Comparison of ENCODE assay signal across 15 cellular contexts in the genomic region with DNA sequence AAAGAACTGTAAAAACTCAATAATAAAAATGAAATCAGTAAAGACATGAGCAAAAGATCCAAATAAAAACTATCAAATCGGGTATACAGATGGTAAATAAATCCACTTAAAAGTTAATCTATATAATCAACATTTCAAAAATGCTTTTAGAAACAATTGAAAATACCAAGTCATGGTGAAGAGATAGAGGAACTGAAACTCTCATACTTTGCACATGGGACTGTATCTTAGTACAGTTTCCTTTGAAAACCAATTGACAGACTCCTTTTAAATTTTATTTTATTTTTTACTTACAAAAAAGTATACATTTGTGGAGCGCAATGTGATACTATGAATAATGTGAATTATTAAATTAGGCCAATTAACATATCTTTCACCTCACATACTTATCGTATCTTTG.
DNase-seq lines count a peak whose midpoint lies in the region; ATAC-seq and TF ChIP-seq lines count a peak whose summit lies in the region.
"Had no signal": no experiment of that assay in that cellular context is flagged by ENCODE, and none has a peak within 500 bp of the region (broad histone marks: within the 10 kb centered on the region; RNA-seq: fewer than 3 reads in every experiment).

No MANE protein-coding gene starts in this region.

- ATAC-seq in GM18858 (IDR thresholded peaks at IDR 0.05; ENCODE audit: unreplicated experiment) (peak; percentile 75), GM21529 (IDR thresholded peaks at IDR 0.05; ENCODE audit: unreplicated experiment) (peak; percentile 79), HG03103 (IDR thresholded peaks at IDR 0.05; ENCODE audit: low read depth, unreplicated experiment) (peak; percentile 66), left cardiac atrium (no peak), body of pancreas (no peak)
- ATAC-seq: foreskin keratinocyte; mucosa of descending colon; stimulated activated naive CD8-positive, alpha-beta T cell treated with anti-CD3 and anti-CD28 coated beads, Interleukin-15, amount 100 ng/mL, for 72 hours had no signal

- no peak for TF ChIP-seq CTCF in NB4 (IDR thresholded peaks at IDR 0.05; ENCODE audit: low read depth, low read length)
- no peak for TF ChIP-seq CTCF in smooth muscle cell (IDR thresholded peaks at IDR 0.05; ENCODE audit: borderline replicate concordance, insufficient read depth, poor library complexity, severe bottlenecking)
- TF ChIP-seq CTCF in body of pancreas (IDR thresholded peaks at IDR 0.05) = no peak

- no peak overlapping the region for H3K4me2 ChIP-seq in smooth muscle cell
- H3K4me2 ChIP-seq: BLaER1 had no signal

- H3K9me3 Mint-ChIP-seq in activated CD4-positive, alpha-beta T cell treated with anti-CD3 and anti-CD28 coated beads, Interleukin-2, amount 10 ng/mL, durations not matched to agents 7 days and 5 days = no peaks in the 10 kb centered on the region

- no peak overlapping the region for H3K27ac ChIP-seq in smooth muscle cell (ENCODE audit: low read depth)
- no peak overlapping the region for H3K27ac ChIP-seq in body of pancreas
- H3K27ac ChIP-seq: BLaER1, foreskin keratinocyte, VCaP had no signal

- no peaks in the 10 kb centered on the region for H3K79me2 ChIP-seq in smooth muscle cell (ENCODE audit: low read depth)

- H3K4me1 ChIP-seq in smooth muscle cell (ENCODE audit: low read depth) (no peaks in the 10 kb centered on the region), body of pancreas (no peaks in the 10 kb centered on the region)
- H3K4me1 ChIP-seq: foreskin keratinocyte had no signal

- no peaks in the 10 kb centered on the region for H3K36me3 Mint-ChIP-seq in activated CD4-positive, alpha-beta T cell treated with anti-CD3 and anti-CD28 coated beads, Interleukin-2, amount 10 ng/mL, durations not matched to agents 7 days and 5 days (ENCODE audit: low read depth)

- H3K4me3 ChIP-seq in NB4 (ENCODE audit: low read depth, low read length) (no peak overlapping the region), smooth muscle cell (no peak overlapping the region), body of pancreas (no peak overlapping the region)
- H3K4me3 ChIP-seq: BLaER1, MG63, mucosa of descending colon had no signal

- CTCF ChIA-PET in activated CD4-positive, alpha-beta T cell treated with anti-CD3 and anti-CD28 coated beads, Interleukin-2, amount 10 ng/mL, durations not matched to agents 7 days and 5 days (lab: Charles Lee) = no interaction called here

- H3K27me3 ChIP-seq in smooth muscle cell (ENCODE audit: low read depth) = no peaks in the 10 kb centered on the region
- H3K27me3 ChIP-seq in body of pancreas = no peaks in the 10 kb centered on the region
- H3K27me3 ChIP-seq: BLaER1, foreskin keratinocyte, MG63 had no signal

- H3K27ac Mint-ChIP-seq in activated CD4-positive, alpha-beta T cell treated with anti-CD3 and anti-CD28 coated beads, Interleukin-2, amount 10 ng/mL, durations not matched to agents 7 days and 5 days = no peak overlapping the region
- H3K27ac Mint-ChIP-seq: stimulated activated naive CD8-positive, alpha-beta T cell treated with anti-CD3 and anti-CD28 coated beads, Interleukin-15, amount 100 ng/mL, for 72 hours had no signal

- H3F3A ChIP-seq in smooth muscle cell (ENCODE audit: low read depth) = no peaks in the 10 kb centered on the region

- no peaks in the 10 kb centered on the region for H3K9me3 ChIP-seq in smooth muscle cell (replicated peaks; ENCODE audit: low read depth)
- H3K9me3 ChIP-seq in body of pancreas = no peaks in the 10 kb centered on the region
- H3K9me3 ChIP-seq: BLaER1, mucosa of descending colon had no signal

- POLR2A ChIA-PET in activated CD4-positive, alpha-beta T cell treated with anti-CD3 and anti-CD28 coated beads, Interleukin-2, amount 10 ng/mL, durations not matched to agents 7 days and 5 days (lab: Charles Lee) = no interaction called here

- peaks cover 22% of the 10 kb centered on the region for H3K27me3 Mint-ChIP-seq in activated CD4-positive, alpha-beta T cell treated with anti-CD3 and anti-CD28 coated beads, Interleukin-2, amount 10 ng/mL, durations not matched to agents 7 days and 5 days

- no peak overlapping the region for H2AFZ ChIP-seq in smooth muscle cell (ENCODE audit: low read depth)

- intact Hi-C loops in left cardiac atrium (cut with DNase I) = no loop called here
- intact Hi-C loops in body of pancreas (cut with DNase I) = no loop called here

- TF ChIP-seq POLR2A in NB4 (IDR thresholded peaks at IDR 0.05; ENCODE audit: extremely low read depth, insufficient read length) (no peak), body of pancreas (IDR thresholded peaks at IDR 0.05) (no peak)

- no peaks in the 10 kb centered on the region for H4K20me1 ChIP-seq in smooth muscle cell (ENCODE audit: low read depth)
- H4K20me1 ChIP-seq: BLaER1 had no signal

- no peak overlapping the region for H3K4me3 Mint-ChIP-seq in activated CD4-positive, alpha-beta T cell treated with anti-CD3 and anti-CD28 coated beads, Interleukin-2, amount 10 ng/mL, durations not matched to agents 7 days and 5 days
- H3K4me3 Mint-ChIP-seq: stimulated activated naive CD8-positive, alpha-beta T cell treated with anti-CD3 and anti-CD28 coated beads, Interleukin-15, amount 100 ng/mL, for 72 hours had no signal

- 29% methylated on average over 3 of the region's 3 CpGs for WGBS in smooth muscle cell (ENCODE audit: low lambda C conversion rate)
- WGBS in body of pancreas, 2 donors = 11 to 68% methylated on average over 3 of the region's 3 CpGs

- no peaks in the 10 kb centered on the region for H3K4me1 Mint-ChIP-seq in activated CD4-positive, alpha-beta T cell treated with anti-CD3 and anti-CD28 coated beads, Interleukin-2, amount 10 ng/mL, durations not matched to agents 7 days and 5 days
- H3K4me1 Mint-ChIP-seq: stimulated activated naive CD8-positive, alpha-beta T cell treated with anti-CD3 and anti-CD28 coated beads, Interleukin-15, amount 100 ng/mL, for 72 hours had no signal

- H3K9ac ChIP-seq in smooth muscle cell (ENCODE audit: low read depth) = no peak overlapping the region
- H3K9ac ChIP-seq: BLaER1 had no signal

- DNase-seq in NB4 (ENCODE audit: low read depth) = peak; percentile 42
- no peak for DNase-seq in left cardiac atrium
- no peak for DNase-seq in smooth muscle cell (lab: John Stamatoyannopoulos, UW; ENCODE audit: unreplicated experiment)
- no peak for DNase-seq in body of pancreas
- DNase-seq in activated CD4-positive, alpha-beta T cell treated with anti-CD3 and anti-CD28 coated beads, Interleukin-2, amount 10 ng/mL, durations not matched to agents 7 days and 5 days = no peak
- DNase-seq: foreskin keratinocyte; MG63; mucosa of descending colon; stimulated activated CD4-positive, alpha-beta T cell treated with anti-CD3 and anti-CD28 coated beads, Interleukin-4, amount 100 ng/mL, for 4 hours; stimulated activated naive CD8-positive, alpha-beta T cell treated with anti-CD3 and anti-CD28 coated beads, Interleukin-15, amount 100 ng/mL, for 72 hours had no signal

- H3K36me3 ChIP-seq in smooth muscle cell (ENCODE audit: low read depth) (no peaks in the 10 kb centered on the region), body of pancreas (replicated peaks in 1 of 2; ENCODE audit: insufficient read depth in 1 of 2, low read depth in 2 of 2) (no peaks in the 10 kb centered on the region)
- H3K36me3 ChIP-seq: BLaER1, MG63 had no signal

Comparison
In these comparisons a context has a peak if more than half of its experiments do, and no peak if none do; other contexts are left out.
1. ATAC-seq: peak in GM18858 (single experiment), GM21529 (single experiment) and HG03103 (single experiment); none in left cardiac atrium (0 of 2) and body of pancreas (single experiment).